In the genomic region with DNA sequence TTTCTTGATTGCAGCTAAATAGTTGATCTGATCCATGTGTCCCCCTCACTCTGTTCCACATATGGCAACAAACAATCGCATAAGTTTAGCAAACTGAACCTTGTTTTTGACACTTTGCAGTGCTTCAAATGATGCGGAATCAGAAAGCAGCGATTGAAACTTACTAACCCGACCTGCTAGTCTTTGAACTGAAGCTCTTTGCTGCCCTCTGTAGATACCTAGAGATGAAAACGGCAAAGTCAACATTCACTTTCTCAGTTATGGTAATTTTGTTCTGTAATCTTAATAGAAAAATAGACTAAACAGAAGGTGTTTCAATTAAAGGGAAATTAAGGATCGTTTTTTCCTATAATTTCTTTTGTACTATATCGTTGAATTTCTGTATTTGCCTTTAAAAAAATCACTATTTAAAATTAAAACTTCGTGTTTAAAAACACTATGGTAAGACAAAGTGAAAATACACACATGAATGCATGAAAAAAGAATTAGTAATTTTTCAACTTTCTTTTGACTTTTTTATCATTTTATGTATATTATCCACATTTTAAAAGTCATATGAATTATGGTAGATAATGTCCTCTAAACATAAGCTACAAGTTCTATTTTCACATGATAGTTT, we compare ENCODE assay signal across 8 cellular contexts.
DNase-seq lines count a peak whose midpoint lies in the region; ATAC-seq and TF ChIP-seq lines count a peak whose summit lies in the region.

No MANE protein-coding gene starts in this region.

- no peaks in the 10 kb centered on the region for H3K9me2 ChIP-seq in HCT116 (ENCODE audit: insufficient read depth)

- H3K36me3 ChIP-seq in HCT116 (ENCODE audit: control insufficient read depth in 1 of 2, insufficient read depth in 2 of 2, low read length in 2 of 2) (no peaks in the 10 kb centered on the region), vagina (no peaks in the 10 kb centered on the region), MG63 (no peaks in the 10 kb centered on the region)

- no peak for TF ChIP-seq POLR2A in HCT116 (IDR thresholded peaks at IDR 0.05; ENCODE audit: borderline replicate concordance, extremely low read depth, insufficient read depth, insufficient read length)
- TF ChIP-seq POLR2A in vagina (IDR thresholded peaks at IDR 0.05): no peak

- H3K9ac ChIP-seq in HCT116 (ENCODE audit: low read length): no peak overlapping the region

- intact Hi-C loops in HCT116 (cut with micrococcal nuclease) (loop anchor here (2.0 to 5.0 kb wide), 2 partner anchors 590 to 665 kb away; no protein-coding TSS in a partner anchor), vagina (cut with DNase I) (no loop called here)

- TF ChIP-seq CTCF in C4-2B (conservative IDR thresholded peaks at IDR 0.05) (peak; percentile 81), HCT116 (IDR thresholded peaks at IDR 0.05 in 2 of 3, conservative IDR thresholded peaks at IDR 0.05 in 1 of 3; ENCODE audit: borderline replicate concordance in 1 of 3, insufficient read depth in 1 of 3, low read depth in 2 of 3, low read length in 2 of 3) (peak; percentile 27 to 68 (median 60); a peak in 5 of 6 replicates), vagina (IDR thresholded peaks at IDR 0.05) (peak in 2 of 3 experiments; percentile 9 to 28)

- peak; percentile 83 for ATAC-seq in HCT116

- no peaks in the 10 kb centered on the region for H3K79me2 ChIP-seq in HCT116 (ENCODE audit: insufficient read depth, low read length)

- DNase-seq in HCT116 (ENCODE audit: low read depth, low spot score) (peak; percentile 24), NCI-H2171 treated with DMSO at 0.1 percent for 48 hours (lab: John Stamatoyannopoulos, UW) (peak; percentile 70), amniotic stem cell (lab: John Stamatoyannopoulos, UW) (peak; percentile 32), iPS-NIHi7 (ENCODE audit: extremely low spot score) (peak; percentile 20), vagina (ENCODE audit: extremely low spot score in 2 of 2) (no peak), MG63 (no peak), UCSD-AML1 (lab: John Stamatoyannopoulos, UW; ENCODE audit: unreplicated experiment) (no peak)

- peak overlapping the region; percentile 73 for H2AFZ ChIP-seq in HCT116 (ENCODE audit: low read depth, low read length, poor library complexity, severe bottlenecking)

- H3K27ac ChIP-seq in C4-2B: no peak overlapping the region
- H3K27ac ChIP-seq in HCT116 (ENCODE audit: low read depth, low read length): no peak overlapping the region
- H3K27ac ChIP-seq in vagina: no peak overlapping the region

- CTCF ChIA-PET in HCT116 (lab: Charles Lee): interaction anchor here (0.8 to 1.6 kb wide), 7 partner anchors 8 to 1043 kb away, joined by 3 to 7 read pairs (median 5); no protein-coding TSS in a partner anchor

- no peak overlapping the region for H3K4me3 ChIP-seq in HCT116 (replicated peaks in 1 of 2; ENCODE audit: low read depth in 1 of 2, low read length in 2 of 2)
- H3K4me3 ChIP-seq in vagina: no peak overlapping the region
- no peak overlapping the region for H3K4me3 ChIP-seq in MG63

- RAD21 ChIA-PET in HCT116 (lab: Charles Lee; ENCODE audit: low non-redundant PET in 1 of 2, low total read pairs in 2 of 2, uncharacterized antibody in 2 of 2, unreplicated experiment in 2 of 2): no interaction called here

- H3K27me3 ChIP-seq in HCT116 (ENCODE audit: insufficient read depth, low read length) (no peaks in the 10 kb centered on the region), vagina (no peaks in the 10 kb centered on the region), MG63 (no peaks in the 10 kb centered on the region)

- no peaks in the 10 kb centered on the region for H4K20me1 ChIP-seq in HCT116 (ENCODE audit: insufficient read depth)

- POLR2A ChIA-PET in HCT116 (lab: Charles Lee): no interaction called here

- H3K4me2 ChIP-seq in HCT116 (ENCODE audit: low read length): peak overlapping the region; percentile 31

- H3K9me3 ChIP-seq in HCT116 (ENCODE audit: control insufficient read depth in 1 of 2, insufficient read depth in 1 of 2, low read depth in 1 of 2, low read length in 2 of 2) (no peaks in the 10 kb centered on the region), vagina (no peaks in the 10 kb centered on the region), MG63 (no peaks in the 10 kb centered on the region)

- H3K4me1 ChIP-seq in HCT116 (ENCODE audit: control insufficient read depth in 1 of 2, insufficient read depth in 2 of 2, low read length in 2 of 2) (no peaks in the 10 kb centered on the region), vagina (no peaks in the 10 kb centered on the region)

- TF ChIP-seq RAD21 in HCT116 (IDR thresholded peaks at IDR 0.05; ENCODE audit: low read depth): peak; percentile 73

- no TSS peak for BruUV-seq in HCT116 (replicated peaks; lab: Mats Ljungman, UMichigan)

TF ChIP-seq in HCT116, 20 proteins besides CTCF, POLR2A, EP300 and RAD21:
- TF ChIP-seq CBX3 (IDR thresholded peaks at IDR 0.05; ENCODE audit: low read depth) (no peak), ZFX (IDR thresholded peaks at IDR 0.05) (no peak), FOSL1 (IDR thresholded peaks at IDR 0.05; ENCODE audit: low read depth) (no peak), SP1 (IDR thresholded peaks at IDR 0.05; ENCODE audit: low read depth) (no peak)

Comparison
In these comparisons a context has a peak if more than half of its experiments do, and no peak if none do; other contexts are left out.
1. CTCF ChIP-seq: peak in every context shown above with its lines; median percentile 81 in C4-2B; 60 in HCT116; 18 in vagina.
2. DNase-seq: peak in HCT116 (single experiment), NCI-H2171 treated with DMSO at 0.1 percent for 48 hours (single experiment), amniotic stem cell (single experiment) and iPS-NIHi7 (single experiment); none in vagina (0 of 2), MG63 (single experiment) and UCSD-AML1 (single experiment).